In the genomic region with DNA sequence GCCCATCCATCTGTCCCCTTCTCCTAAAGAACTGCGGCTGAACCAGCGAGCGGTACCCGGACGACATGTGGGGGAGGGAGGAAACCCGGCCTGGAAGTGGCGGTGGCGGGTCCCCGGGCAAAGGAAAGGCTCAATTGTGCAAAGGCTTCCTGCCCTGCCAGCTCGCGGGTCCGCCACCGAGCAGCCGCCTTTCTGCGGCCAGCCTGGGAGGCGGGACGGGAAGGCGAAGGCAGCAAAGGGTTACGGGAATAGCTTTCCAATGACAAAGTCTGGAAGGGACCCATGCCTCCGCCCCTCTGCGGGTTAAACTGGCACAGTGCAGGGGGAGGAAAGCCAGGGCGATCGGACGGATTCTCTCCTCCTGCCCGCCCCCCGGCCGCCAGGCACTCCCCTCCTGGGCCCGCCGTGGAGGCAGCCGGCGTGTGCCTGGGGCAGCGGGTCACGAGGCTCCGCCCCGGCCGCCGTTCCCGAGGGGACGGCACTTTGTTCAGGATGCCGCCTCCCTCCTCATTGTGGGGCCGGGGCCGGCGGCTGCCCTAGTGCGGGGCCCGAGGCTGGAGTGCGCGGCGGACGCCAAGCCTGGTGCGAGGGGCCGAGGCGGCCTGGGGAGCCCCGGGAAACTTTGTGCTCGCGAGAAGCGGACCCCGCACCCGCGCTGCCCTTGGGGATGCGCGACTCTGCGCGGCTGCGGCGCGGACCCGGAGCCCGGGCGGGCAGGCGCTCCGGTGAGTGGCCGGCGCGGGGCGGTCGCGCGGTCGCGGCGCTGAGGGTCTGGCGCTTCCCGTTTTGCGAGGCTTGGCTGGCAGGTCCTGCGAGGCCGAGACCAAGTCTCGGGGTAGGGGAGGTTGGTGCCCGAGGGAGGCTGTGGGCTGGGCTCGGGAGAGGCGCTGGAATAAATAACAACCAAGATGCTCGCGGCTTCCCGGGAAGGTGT, we compare ENCODE assay signal across 9 cellular contexts. TPM values are rescaled to one million over a fixed set of nuclear protein-coding genes. Genes with fewer than 3 reads are reported as not detected.
A peak's percentile ranks its signal among the peaks of the same experiment; 100 is the strongest.
DNase-seq lines count a peak whose midpoint lies in the region; ATAC-seq, FAIRE-seq and TF ChIP-seq lines count a peak whose summit lies in the region.
"Had no signal": no experiment of that assay in that cellular context is flagged by ENCODE, and none has a peak within 500 bp of the region (broad histone marks: within the 10 kb centered on the region; RNA-seq: fewer than 3 reads in every experiment).

A gene with protein sequence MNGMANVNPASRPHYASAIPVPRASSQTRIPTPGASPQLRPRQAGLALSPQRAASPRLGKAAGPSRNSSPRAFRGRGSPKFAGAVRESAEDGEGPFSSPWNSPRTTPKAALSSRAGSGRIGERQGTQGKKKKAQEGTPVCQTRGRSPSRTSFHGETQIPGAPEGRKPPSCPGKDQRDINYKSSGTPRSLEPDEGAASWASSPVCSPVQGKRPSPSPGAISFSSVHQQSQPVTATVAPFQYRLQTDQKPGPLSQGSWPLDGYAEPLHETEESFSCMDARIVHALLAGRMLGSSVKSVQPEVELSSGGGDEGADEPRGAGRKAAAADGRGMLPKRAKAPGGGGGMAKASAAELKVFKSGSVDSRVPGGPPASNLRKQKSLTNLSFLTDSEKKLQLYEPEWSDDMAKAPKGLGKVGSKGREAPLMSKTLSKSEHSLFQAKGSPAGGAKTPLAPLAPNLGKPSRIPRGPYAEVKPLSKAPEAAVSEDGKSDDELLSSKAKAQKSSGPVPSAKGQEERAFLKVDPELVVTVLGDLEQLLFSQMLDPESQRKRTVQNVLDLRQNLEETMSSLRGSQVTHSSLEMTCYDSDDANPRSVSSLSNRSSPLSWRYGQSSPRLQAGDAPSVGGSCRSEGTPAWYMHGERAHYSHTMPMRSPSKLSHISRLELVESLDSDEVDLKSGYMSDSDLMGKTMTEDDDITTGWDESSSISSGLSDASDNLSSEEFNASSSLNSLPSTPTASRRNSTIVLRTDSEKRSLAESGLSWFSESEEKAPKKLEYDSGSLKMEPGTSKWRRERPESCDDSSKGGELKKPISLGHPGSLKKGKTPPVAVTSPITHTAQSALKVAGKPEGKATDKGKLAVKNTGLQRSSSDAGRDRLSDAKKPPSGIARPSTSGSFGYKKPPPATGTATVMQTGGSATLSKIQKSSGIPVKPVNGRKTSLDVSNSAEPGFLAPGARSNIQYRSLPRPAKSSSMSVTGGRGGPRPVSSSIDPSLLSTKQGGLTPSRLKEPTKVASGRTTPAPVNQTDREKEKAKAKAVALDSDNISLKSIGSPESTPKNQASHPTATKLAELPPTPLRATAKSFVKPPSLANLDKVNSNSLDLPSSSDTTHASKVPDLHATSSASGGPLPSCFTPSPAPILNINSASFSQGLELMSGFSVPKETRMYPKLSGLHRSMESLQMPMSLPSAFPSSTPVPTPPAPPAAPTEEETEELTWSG (N-terminal part only) (plus strand): TSS at position 510 of the 934 bp plus-strand sequence. CDS start 83,758 bp downstream, outside the sequence.

- H3K9ac ChIP-seq in colonic mucosa (ENCODE audit: low read depth in 2 of 2, low read length in 2 of 2): peak within 1 kb of the TSS; percentile 68 to 71
- H3K9ac ChIP-seq: KMS-11 had no signal

- CTCF ChIA-PET in GM10248 (lab: Yijun Ruan, JAX) (interaction anchor here (1.3 to 11.4 kb wide), 5 partner anchors 8 to 171 kb away, joined by 4 to 157 read pairs (median 6); a partner anchor contains a TSS), Panc1 (lab: Charles Lee) (no interaction called here)

- no peak for TF ChIP-seq CTCF in GM10248 (IDR thresholded peaks at IDR 0.05; ENCODE audit: control extremely low read depth, extremely low read depth, low read depth, missing control alignments)
- TF ChIP-seq CTCF in Panc1 (IDR thresholded peaks at IDR 0.05): no peak
- TF ChIP-seq CTCF in colonic mucosa (IDR thresholded peaks at IDR 0.05): no peak

- ATAC-seq in Panc1 (peak; percentile 77), GM18909 (IDR thresholded peaks at IDR 0.05; ENCODE audit: poor library complexity, unreplicated experiment) (no peak), GM18861 (IDR thresholded peaks at IDR 0.05; ENCODE audit: unreplicated experiment) (no peak)

- DNase-seq in AG08396 (ENCODE audit: low spot score): peak; percentile 89
- peak; percentile 19 for DNase-seq in GM10248 (ENCODE audit: extremely low spot score)
- no peak for DNase-seq in Panc1 (ENCODE audit: low read depth, low spot score)
- DNase-seq in colonic mucosa: peak; percentile 55
- peak; percentile 52 for DNase-seq in kidney glomerular epithelial cell (lab: John Stamatoyannopoulos, UW)
- no peak for DNase-seq in small intestine

- BruUV-seq in Panc1 (replicated peaks; lab: Mats Ljungman, UMichigan): no TSS peak

- WGBS in small intestine, 3 donors: 1% methylated on average over 52 to 93 of the region's 93 CpGs

- intact Hi-C loops in Panc1 (cut with micrococcal nuclease; ENCODE audit: unreplicated experiment) (no loop called here), colonic mucosa (cut with DNase I) (no loop called here)

- in situ Hi-C loops in Panc1 (cut with HindIII; ENCODE audit: low pct_unique_long_range_greater_than_20kb, low sequenced_read_pairs): no loop called here

- no peak for FAIRE-seq in small intestine (lab: Jason Lieb, UNC)

- H3K27ac ChIP-seq in Panc1 (ENCODE audit: low read length) (peak within 1 kb of the TSS; percentile 39), colonic mucosa (peak within 1 kb of the TSS; percentile 49), small intestine (ENCODE audit: low read depth in 1 of 2, low read length in 1 of 2) (peak within 1 kb of the TSS in 1 of 2 donors; percentile 72)
- H3K27ac ChIP-seq: KMS-11 had no signal

- H3K36me3 ChIP-seq in Panc1 (ENCODE audit: control insufficient read depth, insufficient read depth, low read length) (no peaks in the 10 kb centered on the region), colonic mucosa (no peaks in the 10 kb centered on the region), small intestine (ENCODE audit: control insufficient read depth in 2 of 2, insufficient read depth in 2 of 2, low read length in 2 of 2) (no peaks in the 10 kb centered on the region)

- H3K27me3 ChIP-seq in Panc1 (ENCODE audit: control insufficient read depth, insufficient read depth, low read length) (no peaks in the 10 kb centered on the region), colonic mucosa (peaks cover 17% of the 10 kb centered on the region), small intestine (ENCODE audit: control insufficient read depth in 2 of 2, insufficient read depth in 2 of 2, low read length in 2 of 2) (peaks cover 1 to 2% of the 10 kb centered on the region in 2 donors)

- POLR2A ChIA-PET in GM10248 (lab: Yijun Ruan, JAX): no interaction called here
- POLR2A ChIA-PET in Panc1 (lab: Charles Lee): interaction anchor here (1.0 kb wide), 1 partner anchor 181 kb away, joined by 3 read pairs; no protein-coding TSS in a partner anchor

- peak within 1 kb of the TSS; percentile 54 to 80 for H3K4me3 ChIP-seq in Panc1 (ENCODE audit: low read depth in 2 of 2, low read length in 2 of 2)
- peak within 1 kb of the TSS; percentile 46 for H3K4me3 ChIP-seq in colonic mucosa
- peak within 1 kb of the TSS; percentile 25 to 48 for H3K4me3 ChIP-seq in small intestine (ENCODE audit: low read depth in 1 of 2, low read length in 2 of 2)

- H3K9me3 ChIP-seq in Panc1 (ENCODE audit: control insufficient read depth, insufficient read depth, low read depth, low read length): no peaks in the 10 kb centered on the region
- H3K9me3 ChIP-seq in colonic mucosa: no peaks in the 10 kb centered on the region
- H3K9me3 ChIP-seq in small intestine (ENCODE audit: control insufficient read depth, low read depth): no peaks in the 10 kb centered on the region

- peaks cover 24% of the 10 kb centered on the region for H3K4me1 ChIP-seq in Panc1 (ENCODE audit: control insufficient read depth, insufficient read depth, low read length)
- peaks cover 5% of the 10 kb centered on the region for H3K4me1 ChIP-seq in colonic mucosa
- H3K4me1 ChIP-seq in small intestine (ENCODE audit: control insufficient read depth in 2 of 2, insufficient read depth in 1 of 2, low read depth in 1 of 2, low read length in 1 of 2): peaks cover 0 to 2% of the 10 kb centered on the region in 2 donors

RNA-seq across cellular contexts. Expression of the gene that starts here (rescaled TPM):
- total RNA-seq in Panc1 (2021; ENCODE audit: unreplicated experiment) (29.0 TPM), colonic mucosa (10 to 100 TPM; 17.9 to 24.1 TPM)
- polyA plus RNA-seq in Panc1 (2012; ENCODE audit: insufficient read length): 15.2 TPM
- 1 to 10 TPM in 1 of 3 donors, under 1 TPM in 2; 0.67 to 6.4 (median 0.81) TPM for polyA plus RNA-seq in small intestine

Comparison
In these comparisons a context has a peak if more than half of its experiments do, and no peak if none do; other contexts are left out.
1. DNase-seq: peak in AG08396 (single experiment), GM10248 (single experiment), colonic mucosa (single experiment) and kidney glomerular epithelial cell (single experiment); none in Panc1 (single experiment) and small intestine (single experiment).
2. Peak in every context shown above with its lines, with median percentiles within 50 percentile points of each other: H3K4me3 ChIP-seq.